In the genomic region with DNA sequence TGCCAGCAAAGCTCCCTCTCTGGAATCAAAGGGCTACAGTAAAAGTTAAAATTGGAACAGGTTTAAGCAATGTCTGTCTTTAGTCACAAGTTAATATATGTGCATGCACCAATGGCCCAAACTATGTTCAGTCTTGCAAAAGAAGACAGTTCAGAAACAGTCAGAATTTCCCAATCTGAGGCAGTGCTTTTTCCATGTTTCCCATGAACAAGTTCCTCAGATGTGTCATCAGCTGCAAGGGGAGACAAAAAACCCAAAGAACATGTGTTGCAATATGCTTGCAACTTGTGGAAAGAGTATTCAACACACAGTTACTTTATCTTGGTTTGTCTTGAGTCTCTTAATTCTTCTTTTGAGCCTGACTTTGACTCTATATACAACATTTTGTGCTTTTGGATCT, we compare ENCODE assay signal across 12 cellular contexts.
DNase-seq lines count a peak whose midpoint lies in the region; ATAC-seq and TF ChIP-seq lines count a peak whose summit lies in the region.
"Had no signal": no experiment of that assay in that cellular context is flagged by ENCODE, and none has a peak within 500 bp of the region (broad histone marks: within the 10 kb centered on the region; RNA-seq: fewer than 3 reads in every experiment).

No MANE protein-coding gene starts in this region.

- ATAC-seq in GM19328 (IDR thresholded peaks at IDR 0.05; ENCODE audit: unreplicated experiment), result no peak
- ATAC-seq in T-helper 17 cell, result no peak
- ATAC-seq: effector memory CD8-positive, alpha-beta T cell had no signal

- H3K4me3 ChIP-seq in astrocyte of the cerebellum (ENCODE audit: low read depth, low read length), result no peak overlapping the region
- H3K4me3 ChIP-seq: thoracic aorta had no signal

- H3K9me3 ChIP-seq in T-helper 17 cell (ENCODE audit: control insufficient read depth, low read length, poor library complexity, severe bottlenecking), result no peaks in the 10 kb centered on the region
- H3K9me3 ChIP-seq: thoracic aorta had no signal

- TF ChIP-seq CTCF in astrocyte of the cerebellum (IDR thresholded peaks at IDR 0.05; ENCODE audit: low read depth, low read length, missing control alignments), result no peak

- H3K27ac Mint-ChIP-seq in T-helper 17 cell, result no peak overlapping the region
- H3K27ac Mint-ChIP-seq: activated CD4-positive, alpha-beta memory T cell treated with anti-CD3 and anti-CD28 coated beads, Interleukin-2, amount 10 ng/mL, durations not matched to agents 7 days and 5 days; effector memory CD8-positive, alpha-beta T cell had no signal

- H3K27me3 Mint-ChIP-seq in T-helper 17 cell, result peaks cover 7% of the 10 kb centered on the region

- H3K4me3 Mint-ChIP-seq in T-helper 17 cell, result no peak overlapping the region
- H3K4me3 Mint-ChIP-seq: activated CD4-positive, alpha-beta memory T cell treated with anti-CD3 and anti-CD28 coated beads, Interleukin-2, amount 10 ng/mL, durations not matched to agents 7 days and 5 days; effector memory CD8-positive, alpha-beta T cell had no signal

- no peaks in the 10 kb centered on the region for H3K36me3 Mint-ChIP-seq in T-helper 17 cell (ENCODE audit: low read depth)

- in situ Hi-C loops in astrocyte of the cerebellum (cut with HindIII; ENCODE audit: low sequenced_read_pairs), result no loop called here

- peaks cover 2% of the 10 kb centered on the region for H3K4me1 Mint-ChIP-seq in T-helper 17 cell
- H3K4me1 Mint-ChIP-seq: activated CD4-positive, alpha-beta memory T cell treated with anti-CD3 and anti-CD28 coated beads, Interleukin-2, amount 10 ng/mL, durations not matched to agents 7 days and 5 days had no signal

- peak; percentile 39 for DNase-seq in AG08396 (ENCODE audit: low spot score)
- DNase-seq in M059J (ENCODE audit: low read depth), result peak; percentile 36
- DNase-seq in astrocyte of the cerebellum (ENCODE audit: low read depth), result peak; percentile 26
- DNase-seq in hepatic stellate cell (ENCODE audit: low spot score), result peak; percentile 14
- DNase-seq in T-helper 17 cell, result no peak
- no peak for DNase-seq in NCI-H82 (lab: John Stamatoyannopoulos, UW)
- no peak for DNase-seq in NCI-H2107 treated with DMSO at 0.1 percent for 48 hours (lab: John Stamatoyannopoulos, UW; ENCODE audit: unreplicated experiment)
- DNase-seq: activated CD4-positive, alpha-beta memory T cell treated with anti-CD3 and anti-CD28 coated beads, Interleukin-2, amount 10 ng/mL, durations not matched to agents 7 days and 5 days; activated naive CD4-positive, alpha-beta T cell treated with anti-CD3 and anti-CD28 coated beads, Interleukin-2, amount 50 U/mL, for 16 hours; effector memory CD8-positive, alpha-beta T cell had no signal

Comparison
In these comparisons a context has a peak if more than half of its experiments do, and no peak if none do; other contexts are left out.
1. DNase-seq: peak in AG08396 (single experiment), M059J (single experiment), astrocyte of the cerebellum (single experiment) and hepatic stellate cell (single experiment); none in T-helper 17 cell (0 of 3), NCI-H82 (single experiment) and NCI-H2107 treated with DMSO at 0.1 percent for 48 hours (single experiment).